ENCODE assay signal across 12 cellular contexts in the genomic region with DNA sequence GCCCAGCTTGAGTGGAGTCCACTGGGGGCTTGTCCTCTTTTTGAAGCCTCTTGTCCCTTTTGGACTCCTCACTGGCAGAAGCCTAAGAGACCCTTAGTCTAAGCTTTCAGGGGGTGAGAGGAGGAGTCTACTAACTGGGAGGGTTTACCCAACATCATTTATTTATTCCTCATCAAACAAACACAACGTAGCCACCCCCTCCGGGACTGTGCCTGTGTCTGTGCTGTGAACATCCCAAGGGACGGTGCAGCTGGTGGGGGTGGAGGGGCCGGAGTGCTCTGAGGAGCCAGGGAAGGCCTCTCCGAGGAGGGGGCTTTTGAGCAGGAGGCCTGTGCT. TPM values are rescaled to one million over a fixed set of nuclear protein-coding genes. Genes with fewer than 3 reads are reported as not detected.
DNase-seq lines count a peak whose midpoint lies in the region; ATAC-seq and TF ChIP-seq lines count a peak whose summit lies in the region.
"Had no signal": no experiment of that assay in that cellular context is flagged by ENCODE, and none has a peak within 500 bp of the region (broad histone marks: within the 10 kb centered on the region; RNA-seq: fewer than 3 reads in every experiment).

No MANE protein-coding gene starts in this region.

- no peaks in the 10 kb centered on the region for H4K20me1 ChIP-seq in OCI-LY3 (ENCODE audit: insufficient read depth, low read length)

- H4K8ac ChIP-seq in neuronal stem cell (ENCODE audit: low read depth, low read length), result no peak overlapping the region

- no peaks in the 10 kb centered on the region for H3K9me3 Mint-ChIP-seq in effector memory CD8-positive, alpha-beta T cell

- no peak overlapping the region for H3K23ac ChIP-seq in neuronal stem cell (ENCODE audit: low read depth, low read length, poor library complexity)

- H3K4me2 ChIP-seq in OCI-LY3 (ENCODE audit: low read length) (peak overlapping the region; percentile 53), neuronal stem cell (ENCODE audit: insufficient read depth, low read length, poor library complexity, severe bottlenecking) (no peak overlapping the region)

- H3K4me1 Mint-ChIP-seq in effector memory CD8-positive, alpha-beta T cell (ENCODE audit: low read depth in 2 of 2), result peaks cover 17 to 36% of the 10 kb centered on the region in 2 donors

- peaks cover 25% of the 10 kb centered on the region for H3K4me1 ChIP-seq in OCI-LY3 (ENCODE audit: low read length)
- H3K4me1 ChIP-seq in neuronal stem cell (ENCODE audit: control insufficient read depth in 2 of 2, insufficient read depth in 1 of 2, low read depth in 1 of 2, low read length in 2 of 2), result peaks cover 11 to 15% of the 10 kb centered on the region in 2 donors
- H3K4me1 ChIP-seq in colonic mucosa, result peaks cover 19% of the 10 kb centered on the region

- ATAC-seq in effector memory CD8-positive, alpha-beta T cell (replicated peaks), result no peak

- H3K4me3 ChIP-seq in AG04450 (ENCODE audit: low read depth, low read length), result no peak overlapping the region
- H3K4me3 ChIP-seq in OCI-LY3 (ENCODE audit: low read length), result no peak overlapping the region
- H3K4me3 ChIP-seq in neuronal stem cell (ENCODE audit: low read length in 2 of 2), result no peak overlapping the region
- no peak overlapping the region for H3K4me3 ChIP-seq in colonic mucosa
- no peak overlapping the region for H3K4me3 ChIP-seq in lower leg skin (ENCODE audit: low read depth, poor library complexity, severe bottlenecking)
- H3K4me3 ChIP-seq: Peyer's patch had no signal

- H3K14ac ChIP-seq in neuronal stem cell (ENCODE audit: low read length), result no peak overlapping the region

- H2BK15ac ChIP-seq in neuronal stem cell (ENCODE audit: low read length), result no peak overlapping the region

- no peak overlapping the region for H3K9ac ChIP-seq in OCI-LY3 (ENCODE audit: low read length)
- no peak overlapping the region for H3K9ac ChIP-seq in neuronal stem cell (ENCODE audit: low read depth, low read length, poor library complexity)
- peak overlapping the region in 1 of 2 donors; percentile 0 for H3K9ac ChIP-seq in colonic mucosa (ENCODE audit: low read depth in 2 of 2, low read length in 2 of 2)

- H4K91ac ChIP-seq in neuronal stem cell (ENCODE audit: low read depth, low read length, poor library complexity), result no peak overlapping the region

- POLR2A ChIA-PET in AG04450 (lab: Yijun Ruan, JAX), result interaction anchor here (0.9 to 1.3 kb wide), 2 partner anchors 13 to 245 kb away, joined by 3 to 5 read pairs; a partner anchor contains a TSS

- no peaks in the 10 kb centered on the region for H3K27me3 Mint-ChIP-seq in effector memory CD8-positive, alpha-beta T cell

- H3K79me2 ChIP-seq in OCI-LY3 (ENCODE audit: low read length), result no peaks in the 10 kb centered on the region

- peaks cover 13% of the 10 kb centered on the region for H3K36me3 Mint-ChIP-seq in effector memory CD8-positive, alpha-beta T cell (ENCODE audit: insufficient read depth)

- H3K27me3 ChIP-seq in AG04450 (ENCODE audit: control insufficient read depth, insufficient read depth, low read length) (no peaks in the 10 kb centered on the region), OCI-LY3 (ENCODE audit: low read depth, low read length) (no peaks in the 10 kb centered on the region; the same call in 1 of the 2 replicates), neuronal stem cell (ENCODE audit: control insufficient read depth in 3 of 3, insufficient read depth in 3 of 3, low read depth in 1 of 3, low read length in 3 of 3) (peaks cover 0 to 34% (median 0%) of the 10 kb centered on the region in 3 experiments), colonic mucosa (no peaks in the 10 kb centered on the region)
- H3K27me3 ChIP-seq: Peyer's patch had no signal

- no peaks in the 10 kb centered on the region for H3K79me1 ChIP-seq in neuronal stem cell (ENCODE audit: low read depth, low read length)

- WGBS in neuronal stem cell (ENCODE audit: extremely low coverage in 2 of 2, insufficient read length in 2 of 2, insufficient replicate concordance in 1 of 2), 2 donors, result no CpG with 5 or more reads among the region's 5 CpGs
- 22 to 40% methylated on average over 5 of the region's 5 CpGs for WGBS in lower leg skin, 2 donors

- no peak for TF ChIP-seq POLR2A in lower leg skin (IDR thresholded peaks at IDR 0.05)

- no peak overlapping the region for H3K4ac ChIP-seq in neuronal stem cell (ENCODE audit: low read length)

- H2BK12ac ChIP-seq in neuronal stem cell (ENCODE audit: low read length), result no peak overlapping the region

- peak overlapping the region; percentile 60 to 97 for H3K27ac Mint-ChIP-seq in effector memory CD8-positive, alpha-beta T cell

- H2AFZ ChIP-seq in OCI-LY3 (ENCODE audit: low read depth, low read length) (no peak overlapping the region; the same call in 1 of the 2 replicates), neuronal stem cell (ENCODE audit: low read length) (peak overlapping the region; percentile 52)

- peak overlapping the region; percentile 84 to 86 for H3K4me3 Mint-ChIP-seq in effector memory CD8-positive, alpha-beta T cell

- no peaks in the 10 kb centered on the region; the same call in 1 of the 2 replicates for H3K9me3 ChIP-seq in AG04450 (ENCODE audit: control insufficient read depth, insufficient read depth, low read length)
- no peaks in the 10 kb centered on the region for H3K9me3 ChIP-seq in OCI-LY3 (ENCODE audit: insufficient read depth, low read length)
- H3K9me3 ChIP-seq in neuronal stem cell (replicated peaks in 1 of 2; ENCODE audit: control insufficient read depth in 2 of 2, insufficient read depth in 1 of 2, low read depth in 1 of 2, low read length in 2 of 2), result peaks cover 0 to 2% of the 10 kb centered on the region in 2 donors
- no peaks in the 10 kb centered on the region for H3K9me3 ChIP-seq in colonic mucosa
- H3K9me3 ChIP-seq: Peyer's patch had no signal

- intact Hi-C loops in colonic mucosa (cut with DNase I), result no loop called here
- intact Hi-C loops in lower leg skin (cut with DNase I; ENCODE audit: low total_unique reads), result loop anchor here (10.0 kb wide), 1 partner anchor 244 kb away; a partner anchor contains a TSS

- no peak overlapping the region for H3K18ac ChIP-seq in neuronal stem cell (ENCODE audit: low read length)

- peak overlapping the region; percentile 90 for H2BK5ac ChIP-seq in neuronal stem cell (ENCODE audit: low read length)

- H2BK120ac ChIP-seq in neuronal stem cell (ENCODE audit: low read depth, low read length), result peak overlapping the region; percentile 35

- DNase-seq in AG04450 (ENCODE audit: low read depth, low spot score) (no peak), neuronal stem cell (ENCODE audit: low spot score) (no peak), colonic mucosa (no peak), lower leg skin (ENCODE audit: low spot score in 2 of 2) (no peak), NCI-H1930 (lab: John Stamatoyannopoulos, UW) (no peak), medulla oblongata (ENCODE audit: extremely low spot score) (no peak)
- no peak for DNase-seq in effector memory CD8-positive, alpha-beta T cell
- DNase-seq: DMS79 treated with DMSO at 0.1 percent for 48 hours, KG1, NCI-H146 had no signal

- H2AK5ac ChIP-seq in neuronal stem cell (ENCODE audit: low read depth, low read length), result peak overlapping the region; percentile 49

- H3K27ac ChIP-seq in AG04450 (ENCODE audit: low read depth, low read length) (peak overlapping the region; percentile 92), OCI-LY3 (ENCODE audit: low read length) (no peak overlapping the region), neuronal stem cell (replicated peaks; ENCODE audit: low read length) (no peak overlapping the region), colonic mucosa (no peak overlapping the region)

- CTCF ChIA-PET in AG04450 (lab: Charles Lee), result interaction anchor here (0.6 to 8.5 kb wide), 14 partner anchors 13 to 658 kb away, joined by 3 to 66 read pairs (median 4); a partner anchor contains a TSS

- no peaks in the 10 kb centered on the region for H3K36me3 ChIP-seq in OCI-LY3 (replicated peaks; ENCODE audit: low read depth, low read length)
- no peaks in the 10 kb centered on the region for H3K36me3 ChIP-seq in neuronal stem cell (replicated peaks in 1 of 2; ENCODE audit: control insufficient read depth in 2 of 2, insufficient read depth in 2 of 2, low read length in 2 of 2)
- H3K36me3 ChIP-seq in colonic mucosa, result no peaks in the 10 kb centered on the region
- H3K36me3 ChIP-seq: Peyer's patch had no signal

- TF ChIP-seq CTCF in AG04450 (IDR thresholded peaks at IDR 0.05; ENCODE audit: low read depth, low read length) (no peak), OCI-LY3 (IDR thresholded peaks at IDR 0.05; ENCODE audit: low read depth, low read length) (no peak), colonic mucosa (IDR thresholded peaks at IDR 0.05) (no peak), lower leg skin (IDR thresholded peaks at IDR 0.05) (no peak)

RNA-seq across cellular contexts. Expression of a gene that starts 42.7 kb away (rescaled TPM):
- 17.2 and 25.8 TPM in 2 replicates for polyA plus RNA-seq in AG04450 (2011; rRNA removed)
- 23.7 and 27.7 TPM in 2 replicates for polyA minus RNA-seq in AG04450 (2011; rRNA and poly(A)+ RNA removed)
- 20.1 TPM for polyA plus RNA-seq in neuronal stem cell (2013, experiment 1 of 2)
- 21.8 TPM for polyA plus RNA-seq in neuronal stem cell (2013, experiment 2 of 2)
- total RNA-seq in colonic mucosa (10 to 100 TPM in 1 of 2 donors, 1 to 10 TPM in 1; 8.8 to 13.0 TPM), lower leg skin (10 to 100 TPM; 11.2 to 26.9 (median 20.1) TPM)
